Comparison of ENCODE assay signal across 20 cellular contexts in genomic region chr2:31294230-31294629, GRCh38.
"Had no signal": no experiment of that assay in that cellular context is flagged by ENCODE, and none has a peak within 500 bp of the region (broad histone marks: within the 10 kb centered on the region; RNA-seq: fewer than 3 reads in every experiment).

No MANE protein-coding gene starts in this region.

- H3K9me3 ChIP-seq: gastrocnemius medialis, lower lobe of right lung, neutrophil, pancreas, sigmoid colon had no signal

- FAIRE-seq: pancreas had no signal

- H3K9me3 Mint-ChIP-seq: activated naive CD4-positive, alpha-beta T cell treated with anti-CD3 and anti-CD28 coated beads for 36 hours; activated T-cell treated with anti-CD3 and anti-CD28 coated beads, Interleukin-2, amount 50 U/mL, for 24 hours; activated T-helper 2 cell treated with anti-CD3 and anti-CD28 coated beads, Interferon-gamma antibody, Interleukin-2, Interleukin-4, amounts not matched to agents 10 μg/mL and 5 μg/mL and 100 μg/mL, durations not matched to agents 14 hours and 24 hours and 36 hours; effector memory CD8-positive, alpha-beta T cell; mesothelial cell of epicardium; natural killer cell treated with Interleukin-12 subunit alpha and Interleukin-12 subunit beta and Interleukin-15 and Interleukin-18, amount 100 ng/mL, for 72 hours; stimulated activated memory B cell treated with anti-CD40 and anti-IgM and Interleukin-4, amounts not matched to agents 10 μg/mL and 1 μg/mL and 100 μg/mL, for 72 hours had no signal

- DNase-seq: activated CD4-positive, alpha-beta T cell treated with anti-CD3 and anti-CD28 coated beads, Interleukin-2, amount 10 ng/mL, durations not matched to agents 7 days and 5 days; activated CD8-positive, alpha-beta T cell treated with anti-CD3 and anti-CD28 coated beads, Interleukin-2, amount 10 ng/mL, durations not matched to agents 7 days and 5 days; activated naive CD4-positive, alpha-beta T cell treated with anti-CD3 and anti-CD28 coated beads for 36 hours; activated T-cell treated with anti-CD3 and anti-CD28 coated beads, Interleukin-2, amount 50 U/mL, for 24 hours; anterior cingulate cortex; effector memory CD8-positive, alpha-beta T cell; gastrocnemius medialis; head of caudate nucleus; lower lobe of right lung; pancreas; sigmoid colon; stimulated activated CD4-positive, alpha-beta T cell treated with anti-CD3 and anti-CD28 coated beads, Interleukin-4, amount 100 ng/mL, for 4 hours; T-cell; T1000 had no signal

- H3K27ac ChIP-seq: cardiac muscle cell, gastrocnemius medialis, lower lobe of right lung, neutrophil, pancreas, sigmoid colon had no signal

- H3K27ac Mint-ChIP-seq: activated CD4-positive, alpha-beta T cell treated with anti-CD3 and anti-CD28 coated beads, Interleukin-2, amount 10 ng/mL, durations not matched to agents 7 days and 5 days; activated CD8-positive, alpha-beta T cell treated with anti-CD3 and anti-CD28 coated beads, Interleukin-2, amount 10 ng/mL, durations not matched to agents 7 days and 5 days; activated naive CD4-positive, alpha-beta T cell treated with anti-CD3 and anti-CD28 coated beads for 36 hours; activated T-cell treated with anti-CD3 and anti-CD28 coated beads, Interleukin-2, amount 50 U/mL, for 24 hours; activated T-helper 2 cell treated with anti-CD3 and anti-CD28 coated beads, Interferon-gamma antibody, Interleukin-2, Interleukin-4, amounts not matched to agents 10 μg/mL and 5 μg/mL and 100 μg/mL, durations not matched to agents 14 hours and 24 hours and 36 hours; effector memory CD8-positive, alpha-beta T cell; mesothelial cell of epicardium; natural killer cell treated with Interleukin-12 subunit alpha and Interleukin-12 subunit beta and Interleukin-15 and Interleukin-18, amount 100 ng/mL, for 72 hours; stimulated activated memory B cell treated with anti-CD40 and anti-IgM and Interleukin-4, amounts not matched to agents 10 μg/mL and 1 μg/mL and 100 μg/mL, for 72 hours; T-cell had no signal

- H3K27me3 Mint-ChIP-seq: activated CD4-positive, alpha-beta T cell treated with anti-CD3 and anti-CD28 coated beads, Interleukin-2, amount 10 ng/mL, durations not matched to agents 7 days and 5 days; activated T-cell treated with anti-CD3 and anti-CD28 coated beads, Interleukin-2, amount 50 U/mL, for 24 hours; stimulated activated memory B cell treated with anti-CD40 and anti-IgM and Interleukin-4, amounts not matched to agents 10 μg/mL and 1 μg/mL and 100 μg/mL, for 72 hours had no signal

- H3K4me3 Mint-ChIP-seq: activated CD4-positive, alpha-beta T cell treated with anti-CD3 and anti-CD28 coated beads, Interleukin-2, amount 10 ng/mL, durations not matched to agents 7 days and 5 days; activated CD8-positive, alpha-beta T cell treated with anti-CD3 and anti-CD28 coated beads, Interleukin-2, amount 10 ng/mL, durations not matched to agents 7 days and 5 days; activated naive CD4-positive, alpha-beta T cell treated with anti-CD3 and anti-CD28 coated beads for 36 hours; activated T-cell treated with anti-CD3 and anti-CD28 coated beads, Interleukin-2, amount 50 U/mL, for 24 hours; effector memory CD8-positive, alpha-beta T cell; mesothelial cell of epicardium; natural killer cell treated with Interleukin-12 subunit alpha and Interleukin-12 subunit beta and Interleukin-15 and Interleukin-18, amount 100 ng/mL, for 72 hours; stimulated activated memory B cell treated with anti-CD40 and anti-IgM and Interleukin-4, amounts not matched to agents 10 μg/mL and 1 μg/mL and 100 μg/mL, for 72 hours; T-cell had no signal

- H3K4me1 ChIP-seq: pancreas had no signal

- ATAC-seq: activated CD8-positive, alpha-beta T cell treated with anti-CD3 and anti-CD28 coated beads, Interleukin-2, amount 10 ng/mL, durations not matched to agents 7 days and 5 days; effector memory CD8-positive, alpha-beta T cell; gastrocnemius medialis; natural killer cell treated with Interleukin-12 subunit alpha and Interleukin-12 subunit beta and Interleukin-15 and Interleukin-18, amount 100 ng/mL, for 72 hours; pancreas; stimulated activated memory B cell treated with anti-CD40 and anti-IgM and Interleukin-4, amounts not matched to agents 10 μg/mL and 1 μg/mL and 100 μg/mL, for 72 hours; T-cell had no signal

- H3K36me3 ChIP-seq: cardiac muscle cell, gastrocnemius medialis, lower lobe of right lung, neutrophil, pancreas, sigmoid colon had no signal

- H3K27me3 ChIP-seq: cardiac muscle cell, gastrocnemius medialis, neutrophil, pancreas, sigmoid colon had no signal

- H3K4me1 Mint-ChIP-seq: activated CD4-positive, alpha-beta T cell treated with anti-CD3 and anti-CD28 coated beads, Interleukin-2, amount 10 ng/mL, durations not matched to agents 7 days and 5 days; T-cell had no signal

- H3K36me3 Mint-ChIP-seq: mesothelial cell of epicardium; natural killer cell treated with Interleukin-12 subunit alpha and Interleukin-12 subunit beta and Interleukin-15 and Interleukin-18, amount 100 ng/mL, for 72 hours; stimulated activated memory B cell treated with anti-CD40 and anti-IgM and Interleukin-4, amounts not matched to agents 10 μg/mL and 1 μg/mL and 100 μg/mL, for 72 hours; T-cell had no signal

- H3K4me3 ChIP-seq: cardiac muscle cell, gastrocnemius medialis, lower lobe of right lung, pancreas, sigmoid colon had no signal
